Comparison of ENCODE assay signal across 9 cellular contexts in the genomic region with DNA sequence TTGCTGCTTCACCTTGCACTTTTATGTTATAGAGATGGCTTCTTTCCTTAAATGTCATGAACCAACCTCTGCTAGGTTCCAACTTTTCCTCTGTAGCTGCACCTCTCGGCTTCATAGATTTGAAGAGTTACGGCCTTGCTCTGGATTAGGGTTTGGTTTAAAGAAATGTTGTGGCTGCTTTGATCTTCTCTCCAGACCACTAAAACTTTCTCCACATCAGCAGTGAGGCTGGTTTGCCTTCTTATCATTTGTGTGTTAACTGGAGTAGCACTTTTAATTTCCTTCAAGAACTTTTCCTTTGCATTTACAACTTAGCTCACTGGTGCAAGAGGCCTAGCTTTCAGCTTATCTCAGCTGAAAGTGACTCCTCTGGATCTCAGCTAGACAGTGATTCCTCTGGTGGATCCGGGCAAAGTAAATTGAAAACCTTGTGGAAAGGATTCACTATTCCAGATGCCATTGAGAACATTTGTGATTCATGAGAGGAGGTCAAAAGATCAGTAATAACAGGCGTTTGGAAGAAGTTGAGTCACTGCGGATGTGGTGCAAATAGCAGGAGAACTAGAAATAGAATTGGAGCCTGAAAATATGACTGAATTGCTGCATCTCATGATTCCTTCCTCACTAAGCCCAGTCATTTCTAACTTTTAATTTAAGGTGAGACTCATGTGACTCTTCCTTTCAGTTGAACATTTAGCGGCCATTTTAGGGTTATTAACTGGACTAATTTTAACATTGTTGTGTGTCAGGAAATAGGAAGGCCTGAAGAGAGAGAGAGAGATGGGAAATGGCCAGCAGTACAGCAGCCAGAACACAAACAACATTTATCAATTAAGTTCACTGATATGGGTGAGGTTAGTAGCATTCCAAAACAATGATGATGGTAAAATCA. TPM values are rescaled to one million over a fixed set of nuclear protein-coding genes. Genes with fewer than 3 reads are reported as not detected.
DNase-seq lines count a peak whose midpoint lies in the region; ATAC-seq and TF ChIP-seq lines count a peak whose summit lies in the region.
"Had no signal": no experiment of that assay in that cellular context is flagged by ENCODE, and none has a peak within 500 bp of the region (broad histone marks: within the 10 kb centered on the region; RNA-seq: fewer than 3 reads in every experiment).

No MANE protein-coding gene starts in this region.

- H3K36me3 ChIP-seq in RWPE2 (ENCODE audit: low read depth) (no peaks in the 10 kb centered on the region), gastroesophageal sphincter (no peaks in the 10 kb centered on the region)
- H3K36me3 ChIP-seq: right lobe of liver had no signal

- WGBS in gastroesophageal sphincter (ENCODE audit: low coverage in 1 of 2), 2 donors = 36 to 79% methylated on average over 4 to 6 of the region's 6 CpGs

- ATAC-seq in GM18511 (IDR thresholded peaks at IDR 0.05; ENCODE audit: unreplicated experiment) = peak; percentile 84
- ATAC-seq in HG02623 (IDR thresholded peaks at IDR 0.05; ENCODE audit: unreplicated experiment) = peak; percentile 48
- peak; percentile 92 for ATAC-seq in RWPE2 (ENCODE audit: low read depth)
- peak; percentile 80 for ATAC-seq in gastroesophageal sphincter
- no peak for ATAC-seq in stimulated activated naive CD8-positive, alpha-beta T cell treated with anti-CD3 and anti-CD28 coated beads, Interleukin-15, amount 100 ng/mL, for 72 hours

- H3K27ac ChIP-seq in RWPE2 (ENCODE audit: poor library complexity, severe bottlenecking) (peak overlapping the region; percentile 86), gastroesophageal sphincter (peak overlapping the region; percentile 43 to 64 (median 60))
- H3K27ac ChIP-seq: right lobe of liver had no signal

- peaks cover 0 to 4% (median 0%) of the 10 kb centered on the region in 3 donors for H3K36me3 Mint-ChIP-seq in immature natural killer cell

- TF ChIP-seq CTCF in RWPE2 (IDR thresholded peaks at IDR 0.05; ENCODE audit: poor library complexity, severe bottlenecking) (no peak), gastroesophageal sphincter (IDR thresholded peaks at IDR 0.05) (no peak)

- peaks cover 0 to 1% (median 0%) of the 10 kb centered on the region in 6 donors for H3K9me3 Mint-ChIP-seq in immature natural killer cell
- H3K9me3 Mint-ChIP-seq in stimulated activated naive CD8-positive, alpha-beta T cell treated with anti-CD3 and anti-CD28 coated beads, Interleukin-15, amount 100 ng/mL, for 72 hours = no peaks in the 10 kb centered on the region

- H3K4me1 ChIP-seq in RWPE2 (ENCODE audit: insufficient read depth, poor library complexity, severe bottlenecking) (peaks cover 17% of the 10 kb centered on the region), gastroesophageal sphincter (peaks cover 0 to 23% (median 2%) of the 10 kb centered on the region in 3 donors)

- DNase-seq in RWPE2 (ENCODE audit: low spot score) (no peak), NCI-H1105 treated with DMSO at 0.1 percent for 48 hours (lab: John Stamatoyannopoulos, UW) (no peak), immature natural killer cell (no peak), activated gamma-delta T cell treated with Interleukin-2 at 50 U/mL for 16 hours (no peak)
- DNase-seq in stimulated activated naive CD8-positive, alpha-beta T cell treated with anti-CD3 and anti-CD28 coated beads, Interleukin-15, amount 100 ng/mL, for 72 hours = no peak
- DNase-seq: right lobe of liver had no signal

- peak overlapping the region in 1 of 6 donors; percentile 33 for H3K27ac Mint-ChIP-seq in immature natural killer cell
- H3K27ac Mint-ChIP-seq in stimulated activated naive CD8-positive, alpha-beta T cell treated with anti-CD3 and anti-CD28 coated beads, Interleukin-15, amount 100 ng/mL, for 72 hours = no peak overlapping the region

- H3K9me3 ChIP-seq in RWPE2 (ENCODE audit: severe bottlenecking) = no peaks in the 10 kb centered on the region
- no peaks in the 10 kb centered on the region for H3K9me3 ChIP-seq in gastroesophageal sphincter
- H3K9me3 ChIP-seq: right lobe of liver had no signal

- TF ChIP-seq EP300 in gastroesophageal sphincter (IDR thresholded peaks at IDR 0.05) = no peak

- no peak for TF ChIP-seq POLR2A in gastroesophageal sphincter (IDR thresholded peaks at IDR 0.05)

- H3K4me3 Mint-ChIP-seq in immature natural killer cell = no peak overlapping the region
- no peak overlapping the region for H3K4me3 Mint-ChIP-seq in stimulated activated naive CD8-positive, alpha-beta T cell treated with anti-CD3 and anti-CD28 coated beads, Interleukin-15, amount 100 ng/mL, for 72 hours

- H3K4me3 ChIP-seq in RWPE2 (ENCODE audit: severe bottlenecking) = no peak overlapping the region
- H3K4me3 ChIP-seq in gastroesophageal sphincter = no peak overlapping the region
- H3K4me3 ChIP-seq: right lobe of liver had no signal

- no peaks in the 10 kb centered on the region for H3K27me3 Mint-ChIP-seq in immature natural killer cell (ENCODE audit: low read depth in 3 of 3)
- H3K27me3 Mint-ChIP-seq in stimulated activated naive CD8-positive, alpha-beta T cell treated with anti-CD3 and anti-CD28 coated beads, Interleukin-15, amount 100 ng/mL, for 72 hours = no peaks in the 10 kb centered on the region

- H3K4me1 Mint-ChIP-seq in immature natural killer cell = peaks cover 2 to 11% of the 10 kb centered on the region in 2 donors
- H3K4me1 Mint-ChIP-seq in stimulated activated naive CD8-positive, alpha-beta T cell treated with anti-CD3 and anti-CD28 coated beads, Interleukin-15, amount 100 ng/mL, for 72 hours = peaks cover 37% of the 10 kb centered on the region

- H3K27me3 ChIP-seq in RWPE2 (ENCODE audit: insufficient read depth, poor library complexity, severe bottlenecking) = no peaks in the 10 kb centered on the region
- H3K27me3 ChIP-seq in gastroesophageal sphincter = no peaks in the 10 kb centered on the region
- H3K27me3 ChIP-seq: right lobe of liver had no signal

RNA-seq across cellular contexts. Expression of gene RGS1, which starts 16.2 kb away (rescaled TPM):
- total RNA-seq in gastroesophageal sphincter = 10 to 100 TPM in 2 of 4 donors, 1 to 10 TPM in 2; 5.6 to 18.0 (median 12.8) TPM
- polyA plus RNA-seq in immature natural killer cell = 10 to 100 TPM; 35.5 to 51.9 (median 35.7) TPM
